ENCODE assay signal across 1 cellular context in the genomic region with DNA sequence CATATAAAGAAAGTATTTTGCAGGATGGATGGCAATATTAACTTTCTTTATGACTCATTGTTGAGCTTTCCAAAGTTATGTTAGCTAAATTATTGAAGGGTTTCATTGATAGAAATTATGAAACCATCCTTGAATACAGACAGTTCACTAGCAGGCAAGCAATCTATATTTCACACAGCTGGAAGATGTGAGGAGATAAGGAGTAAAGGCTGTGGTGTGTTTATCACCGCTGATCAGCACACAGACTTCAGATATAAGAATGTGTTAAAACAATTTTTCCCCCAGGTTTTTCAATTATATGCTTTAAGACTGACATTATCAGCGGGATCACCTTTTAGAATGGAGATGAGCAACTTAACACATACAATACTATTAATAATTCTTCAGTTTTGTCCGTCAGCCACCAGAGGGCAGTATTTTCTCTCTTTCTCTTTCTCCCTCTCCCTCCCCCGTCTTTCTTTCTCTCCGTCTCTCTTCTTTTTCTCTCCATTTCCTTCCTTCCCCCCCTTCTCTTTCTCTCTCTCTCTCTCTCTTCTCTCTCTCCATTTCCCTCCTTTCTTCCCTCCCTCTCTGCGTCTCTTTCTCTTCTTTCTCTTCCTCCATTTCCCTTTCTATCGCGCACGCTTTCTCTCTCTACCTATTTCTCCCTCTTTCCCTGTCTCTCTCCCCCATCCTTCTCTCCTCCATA.
TF ChIP-seq lines count a peak whose summit lies in the region.

No MANE protein-coding gene starts in this region.

TF ChIP-seq in HEK293, 187 proteins besides CTCF, POLR2A, EP300 and RAD21 (continued from another document and continues in another):
- TF ChIP-seq, protein P1, sequence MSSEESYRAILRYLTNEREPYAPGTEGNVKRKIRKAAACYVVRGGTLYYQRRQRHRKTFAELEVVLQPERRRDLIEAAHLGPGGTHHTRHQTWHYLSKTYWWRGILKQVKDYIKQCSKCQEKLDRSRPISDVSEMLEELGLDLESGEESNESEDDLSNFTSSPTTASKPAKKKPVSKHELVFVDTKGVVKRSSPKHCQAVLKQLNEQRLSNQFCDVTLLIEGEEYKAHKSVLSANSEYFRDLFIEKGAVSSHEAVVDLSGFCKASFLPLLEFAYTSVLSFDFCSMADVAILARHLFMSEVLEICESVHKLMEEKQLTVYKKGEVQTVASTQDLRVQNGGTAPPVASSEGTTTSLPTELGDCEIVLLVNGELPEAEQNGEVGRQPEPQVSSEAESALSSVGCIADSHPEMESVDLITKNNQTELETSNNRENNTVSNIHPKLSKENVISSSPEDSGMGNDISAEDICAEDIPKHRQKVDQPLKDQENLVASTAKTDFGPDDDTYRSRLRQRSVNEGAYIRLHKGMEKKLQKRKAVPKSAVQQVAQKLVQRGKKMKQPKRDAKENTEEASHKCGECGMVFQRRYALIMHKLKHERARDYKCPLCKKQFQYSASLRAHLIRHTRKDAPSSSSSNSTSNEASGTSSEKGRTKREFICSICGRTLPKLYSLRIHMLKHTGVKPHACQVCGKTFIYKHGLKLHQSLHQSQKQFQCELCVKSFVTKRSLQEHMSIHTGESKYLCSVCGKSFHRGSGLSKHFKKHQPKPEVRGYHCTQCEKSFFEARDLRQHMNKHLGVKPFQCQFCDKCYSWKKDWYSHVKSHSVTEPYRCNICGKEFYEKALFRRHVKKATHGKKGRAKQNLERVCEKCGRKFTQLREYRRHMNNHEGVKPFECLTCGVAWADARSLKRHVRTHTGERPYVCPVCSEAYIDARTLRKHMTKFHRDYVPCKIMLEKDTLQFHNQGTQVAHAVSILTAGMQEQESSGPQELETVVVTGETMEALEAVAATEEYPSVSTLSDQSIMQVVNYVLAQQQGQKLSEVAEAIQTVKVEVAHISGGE (tag by site-specific recombination; conservative IDR thresholded peaks at IDR 0.05; ENCODE audit: low read depth): peak; percentile 40; the same call in 1 of the 2 replicates
- TF ChIP-seq, protein P2, sequence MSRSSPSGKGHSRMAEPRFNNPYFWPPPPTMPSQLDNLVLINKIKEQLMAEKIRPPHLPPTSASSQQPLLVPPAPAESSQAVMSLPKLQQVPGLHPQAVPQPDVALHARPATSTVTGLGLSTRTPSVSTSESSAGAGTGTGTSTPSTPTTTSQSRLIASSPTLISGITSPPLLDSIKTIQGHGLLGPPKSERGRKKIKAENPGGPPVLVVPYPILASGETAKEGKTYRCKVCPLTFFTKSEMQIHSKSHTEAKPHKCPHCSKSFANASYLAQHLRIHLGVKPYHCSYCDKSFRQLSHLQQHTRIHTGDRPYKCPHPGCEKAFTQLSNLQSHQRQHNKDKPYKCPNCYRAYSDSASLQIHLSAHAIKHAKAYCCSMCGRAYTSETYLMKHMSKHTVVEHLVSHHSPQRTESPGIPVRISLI (tag by site-specific recombination; IDR thresholded peaks at IDR 0.05): 0 out of 2 replicates have a peak, but pooled peaks have one; percentile 32
- TF ChIP-seq ZNF394 (tag by site-specific recombination; IDR thresholded peaks at IDR 0.05; ENCODE audit: borderline replicate concordance) (peak; percentile 45; the same call in 1 of the 2 replicates), ZFP37 (tag by site-specific recombination; IDR thresholded peaks at IDR 0.05) (peak; percentile 73; the same call in 1 of the 2 replicates), ZNF239 (tag by site-specific recombination; IDR thresholded peaks at IDR 0.05) (peak; percentile 84; the same call in 1 of the 2 replicates), ZNF184 (tag by site-specific recombination; IDR thresholded peaks at IDR 0.05) (no peak), ZNF416 (tag by site-specific recombination; IDR thresholded peaks at IDR 0.05) (no peak), ZNF544 (tag by site-specific recombination; IDR thresholded peaks at IDR 0.05) (no peak), KLF8 (tag by site-specific recombination; IDR thresholded peaks at IDR 0.05) (peak; percentile 67), ZFHX2 (tag by site-specific recombination; conservative IDR thresholded peaks at IDR 0.05) (peak; percentile 53), HOXC10 (CRISPR knock-in tag; IDR thresholded peaks at IDR 0.05) (no peak), ZNF558 (tag by site-specific recombination; IDR thresholded peaks at IDR 0.05) (0 out of 2 replicates have a peak, but pooled peaks have one; percentile 14), ZNF2 (tag by site-specific recombination; IDR thresholded peaks at IDR 0.05) (peak; percentile 96), ZNF777 (tag by site-specific recombination; IDR thresholded peaks at IDR 0.05; ENCODE audit: borderline replicate concordance) (no peak), YY1 (tag by site-specific recombination; IDR thresholded peaks at IDR 0.05) (no peak), BCL11B (tag by site-specific recombination; IDR thresholded peaks at IDR 0.05; ENCODE audit: low read depth) (no peak), ZNF324 (tag by site-specific recombination; IDR thresholded peaks at IDR 0.05) (peak; percentile 86), ZNF521 (tag by site-specific recombination; IDR thresholded peaks at IDR 0.05) (no peak), SETDB1 (IDR thresholded peaks at IDR 0.05; ENCODE audit: insufficient read length, low read length) (no peak), ZNF514 (tag by site-specific recombination; IDR thresholded peaks at IDR 0.05) (no peak), ZNF366 (tag by site-specific recombination; conservative IDR thresholded peaks at IDR 0.05) (peak; percentile 100), ZNF311 (tag by site-specific recombination; IDR thresholded peaks at IDR 0.05; ENCODE audit: borderline replicate concordance) (no peak), MZF1 (tag by site-specific recombination; IDR thresholded peaks at IDR 0.05; ENCODE audit: borderline replicate concordance) (no peak), ZNF791 (tag by site-specific recombination; IDR thresholded peaks at IDR 0.05) (peak; percentile 57; the same call in 1 of the 2 replicates), ZNF48 (tag by site-specific recombination; IDR thresholded peaks at IDR 0.05) (no peak), YY2 (tag by site-specific recombination; IDR thresholded peaks at IDR 0.05) (0 out of 2 replicates have a peak, but pooled peaks have one; percentile 63), KLF7 (tag by site-specific recombination; IDR thresholded peaks at IDR 0.05; ENCODE audit: borderline replicate concordance) (peak; percentile 78; the same call in 1 of the 2 replicates), ZNF174 (tag by site-specific recombination; IDR thresholded peaks at IDR 0.05) (no peak), ZNF530 (tag by site-specific recombination; IDR thresholded peaks at IDR 0.05; ENCODE audit: low read depth) (no peak), SP7 (tag by site-specific recombination; IDR thresholded peaks at IDR 0.05) (peak; percentile 59; the same call in 1 of the 2 replicates), ZNF76 (tag by site-specific recombination; IDR thresholded peaks at IDR 0.05; ENCODE audit: borderline replicate concordance, low read depth) (peak; percentile 63; the same call in 1 of the 2 replicates)
- TF ChIP-seq, protein P3, sequence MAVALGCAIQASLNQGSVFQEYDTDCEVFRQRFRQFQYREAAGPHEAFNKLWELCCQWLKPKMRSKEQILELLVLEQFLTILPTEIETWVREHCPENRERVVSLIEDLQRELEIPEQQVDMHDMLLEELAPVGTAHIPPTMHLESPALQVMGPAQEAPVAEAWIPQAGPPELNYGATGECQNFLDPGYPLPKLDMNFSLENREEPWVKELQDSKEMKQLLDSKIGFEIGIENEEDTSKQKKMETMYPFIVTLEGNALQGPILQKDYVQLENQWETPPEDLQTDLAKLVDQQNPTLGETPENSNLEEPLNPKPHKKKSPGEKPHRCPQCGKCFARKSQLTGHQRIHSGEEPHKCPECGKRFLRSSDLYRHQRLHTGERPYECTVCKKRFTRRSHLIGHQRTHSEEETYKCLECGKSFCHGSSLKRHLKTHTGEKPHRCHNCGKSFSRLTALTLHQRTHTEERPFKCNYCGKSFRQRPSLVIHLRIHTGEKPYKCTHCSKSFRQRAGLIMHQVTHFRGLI (tag by site-specific recombination; IDR thresholded peaks at IDR 0.05): no peak
- TF ChIP-seq, protein P4, sequence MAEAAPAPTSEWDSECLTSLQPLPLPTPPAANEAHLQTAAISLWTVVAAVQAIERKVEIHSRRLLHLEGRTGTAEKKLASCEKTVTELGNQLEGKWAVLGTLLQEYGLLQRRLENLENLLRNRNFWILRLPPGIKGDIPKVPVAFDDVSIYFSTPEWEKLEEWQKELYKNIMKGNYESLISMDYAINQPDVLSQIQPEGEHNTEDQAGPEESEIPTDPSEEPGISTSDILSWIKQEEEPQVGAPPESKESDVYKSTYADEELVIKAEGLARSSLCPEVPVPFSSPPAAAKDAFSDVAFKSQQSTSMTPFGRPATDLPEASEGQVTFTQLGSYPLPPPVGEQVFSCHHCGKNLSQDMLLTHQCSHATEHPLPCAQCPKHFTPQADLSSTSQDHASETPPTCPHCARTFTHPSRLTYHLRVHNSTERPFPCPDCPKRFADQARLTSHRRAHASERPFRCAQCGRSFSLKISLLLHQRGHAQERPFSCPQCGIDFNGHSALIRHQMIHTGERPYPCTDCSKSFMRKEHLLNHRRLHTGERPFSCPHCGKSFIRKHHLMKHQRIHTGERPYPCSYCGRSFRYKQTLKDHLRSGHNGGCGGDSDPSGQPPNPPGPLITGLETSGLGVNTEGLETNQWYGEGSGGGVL (tag by site-specific recombination; IDR thresholded peaks at IDR 0.05): peak; percentile 85
- TF ChIP-seq, protein P5, sequence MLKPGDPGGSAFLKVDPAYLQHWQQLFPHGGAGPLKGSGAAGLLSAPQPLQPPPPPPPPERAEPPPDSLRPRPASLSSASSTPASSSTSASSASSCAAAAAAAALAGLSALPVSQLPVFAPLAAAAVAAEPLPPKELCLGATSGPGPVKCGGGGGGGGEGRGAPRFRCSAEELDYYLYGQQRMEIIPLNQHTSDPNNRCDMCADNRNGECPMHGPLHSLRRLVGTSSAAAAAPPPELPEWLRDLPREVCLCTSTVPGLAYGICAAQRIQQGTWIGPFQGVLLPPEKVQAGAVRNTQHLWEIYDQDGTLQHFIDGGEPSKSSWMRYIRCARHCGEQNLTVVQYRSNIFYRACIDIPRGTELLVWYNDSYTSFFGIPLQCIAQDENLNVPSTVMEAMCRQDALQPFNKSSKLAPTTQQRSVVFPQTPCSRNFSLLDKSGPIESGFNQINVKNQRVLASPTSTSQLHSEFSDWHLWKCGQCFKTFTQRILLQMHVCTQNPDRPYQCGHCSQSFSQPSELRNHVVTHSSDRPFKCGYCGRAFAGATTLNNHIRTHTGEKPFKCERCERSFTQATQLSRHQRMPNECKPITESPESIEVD (tag by site-specific recombination; IDR thresholded peaks at IDR 0.05): no peak
- TF ChIP-seq, protein P6, sequence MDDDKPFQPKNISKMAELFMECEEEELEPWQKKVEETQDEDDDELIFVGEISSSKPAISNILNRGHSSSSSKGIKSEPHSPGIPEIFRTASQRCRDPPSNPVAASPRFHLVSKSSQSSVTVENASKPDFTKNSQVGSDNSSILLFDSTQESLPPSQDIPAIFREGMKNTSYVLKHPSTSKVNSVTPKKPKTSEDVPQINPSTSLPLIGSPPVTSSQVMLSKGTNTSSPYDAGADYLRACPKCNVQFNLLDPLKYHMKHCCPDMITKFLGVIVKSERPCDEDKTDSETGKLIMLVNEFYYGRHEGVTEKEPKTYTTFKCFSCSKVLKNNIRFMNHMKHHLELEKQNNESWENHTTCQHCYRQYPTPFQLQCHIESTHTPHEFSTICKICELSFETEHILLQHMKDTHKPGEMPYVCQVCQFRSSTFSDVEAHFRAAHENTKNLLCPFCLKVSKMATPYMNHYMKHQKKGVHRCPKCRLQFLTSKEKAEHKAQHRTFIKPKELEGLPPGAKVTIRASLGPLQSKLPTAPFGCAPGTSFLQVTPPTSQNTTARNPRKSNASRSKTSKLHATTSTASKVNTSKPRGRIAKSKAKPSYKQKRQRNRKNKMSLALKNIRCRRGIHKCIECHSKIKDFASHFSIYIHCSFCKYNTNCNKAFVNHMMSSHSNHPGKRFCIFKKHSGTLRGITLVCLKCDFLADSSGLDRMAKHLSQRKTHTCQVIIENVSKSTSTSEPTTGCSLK (tag by site-specific recombination; IDR thresholded peaks at IDR 0.05): no peak
- TF ChIP-seq, protein P7, sequence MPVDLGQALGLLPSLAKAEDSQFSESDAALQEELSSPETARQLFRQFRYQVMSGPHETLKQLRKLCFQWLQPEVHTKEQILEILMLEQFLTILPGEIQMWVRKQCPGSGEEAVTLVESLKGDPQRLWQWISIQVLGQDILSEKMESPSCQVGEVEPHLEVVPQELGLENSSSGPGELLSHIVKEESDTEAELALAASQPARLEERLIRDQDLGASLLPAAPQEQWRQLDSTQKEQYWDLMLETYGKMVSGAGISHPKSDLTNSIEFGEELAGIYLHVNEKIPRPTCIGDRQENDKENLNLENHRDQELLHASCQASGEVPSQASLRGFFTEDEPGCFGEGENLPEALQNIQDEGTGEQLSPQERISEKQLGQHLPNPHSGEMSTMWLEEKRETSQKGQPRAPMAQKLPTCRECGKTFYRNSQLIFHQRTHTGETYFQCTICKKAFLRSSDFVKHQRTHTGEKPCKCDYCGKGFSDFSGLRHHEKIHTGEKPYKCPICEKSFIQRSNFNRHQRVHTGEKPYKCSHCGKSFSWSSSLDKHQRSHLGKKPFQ (tag by site-specific recombination; IDR thresholded peaks at IDR 0.05): peak; percentile 77
- TF ChIP-seq, protein P8, sequence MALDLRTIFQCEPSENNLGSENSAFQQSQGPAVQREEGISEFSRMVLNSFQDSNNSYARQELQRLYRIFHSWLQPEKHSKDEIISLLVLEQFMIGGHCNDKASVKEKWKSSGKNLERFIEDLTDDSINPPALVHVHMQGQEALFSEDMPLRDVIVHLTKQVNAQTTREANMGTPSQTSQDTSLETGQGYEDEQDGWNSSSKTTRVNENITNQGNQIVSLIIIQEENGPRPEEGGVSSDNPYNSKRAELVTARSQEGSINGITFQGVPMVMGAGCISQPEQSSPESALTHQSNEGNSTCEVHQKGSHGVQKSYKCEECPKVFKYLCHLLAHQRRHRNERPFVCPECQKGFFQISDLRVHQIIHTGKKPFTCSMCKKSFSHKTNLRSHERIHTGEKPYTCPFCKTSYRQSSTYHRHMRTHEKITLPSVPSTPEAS (tag by site-specific recombination; IDR thresholded peaks at IDR 0.05): peak; percentile 98
- TF ChIP-seq, protein P9, sequence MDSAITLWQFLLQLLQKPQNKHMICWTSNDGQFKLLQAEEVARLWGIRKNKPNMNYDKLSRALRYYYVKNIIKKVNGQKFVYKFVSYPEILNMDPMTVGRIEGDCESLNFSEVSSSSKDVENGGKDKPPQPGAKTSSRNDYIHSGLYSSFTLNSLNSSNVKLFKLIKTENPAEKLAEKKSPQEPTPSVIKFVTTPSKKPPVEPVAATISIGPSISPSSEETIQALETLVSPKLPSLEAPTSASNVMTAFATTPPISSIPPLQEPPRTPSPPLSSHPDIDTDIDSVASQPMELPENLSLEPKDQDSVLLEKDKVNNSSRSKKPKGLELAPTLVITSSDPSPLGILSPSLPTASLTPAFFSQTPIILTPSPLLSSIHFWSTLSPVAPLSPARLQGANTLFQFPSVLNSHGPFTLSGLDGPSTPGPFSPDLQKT (IDR thresholded peaks at IDR 0.05; ENCODE audit: borderline replicate concordance, low read depth, low read length): no peak
